8 cellular contexts compared by ENCODE assay signal in genomic region chr6:101114703-101115102, GRCh38.
A peak's percentile ranks its signal among the peaks of the same experiment; 100 is the strongest.
DNase-seq lines count a peak whose midpoint lies in the region; ATAC-seq and TF ChIP-seq lines count a peak whose summit lies in the region.
"Had no signal": no experiment of that assay in that cellular context is flagged by ENCODE, and none has a peak within 500 bp of the region (broad histone marks: within the 10 kb centered on the region; RNA-seq: fewer than 3 reads in every experiment).

No MANE protein-coding gene starts in this region.

- no peaks in the 10 kb centered on the region for H4K20me1 ChIP-seq in neural cell (ENCODE audit: insufficient read depth)

- H3K9me2 ChIP-seq in neural cell (ENCODE audit: insufficient read depth, low read length) = no peaks in the 10 kb centered on the region

- no peaks in the 10 kb centered on the region for H3K79me2 ChIP-seq in neural cell (replicated peaks; ENCODE audit: insufficient read depth, low read length)
- H3K79me2 ChIP-seq: parathyroid adenoma had no signal

- peak; percentile 93 for TF ChIP-seq RAD21 in neural cell (conservative IDR thresholded peaks at IDR 0.05)

- no peaks in the 10 kb centered on the region for H3K27me3 ChIP-seq in neural cell (ENCODE audit: insufficient read depth, low read depth, low read length)

- H3K36me3 ChIP-seq in neural cell (ENCODE audit: insufficient read depth, low read length) = no peaks in the 10 kb centered on the region

- TF ChIP-seq EP300 in neural cell (conservative IDR thresholded peaks at IDR 0.05; ENCODE audit: poor library complexity, severe bottlenecking) = peak; percentile 19

- TF ChIP-seq CTCF in coronary artery (IDR thresholded peaks at IDR 0.05) = peak; percentile 43
- peak; percentile 91 for TF ChIP-seq CTCF in neural cell (IDR thresholded peaks at IDR 0.05; ENCODE audit: poor library complexity, severe bottlenecking)

- DNase-seq in HT1080 (ENCODE audit: low read depth) (peak; percentile 47), NCI-H774 (lab: John Stamatoyannopoulos, UW) (peak; percentile 76), coronary artery (ENCODE audit: low spot score) (no peak)

- H3F3A ChIP-seq in neural cell (ENCODE audit: insufficient read depth, low read length, poor library complexity, severe bottlenecking) = no peaks in the 10 kb centered on the region

- H3K4me2 ChIP-seq in neural cell (ENCODE audit: low read length) = no peak overlapping the region

- H3K4me3 ChIP-seq in coronary artery (no peak overlapping the region), neural cell (ENCODE audit: low read length) (no peak overlapping the region)

- H3K9ac ChIP-seq in neural cell (ENCODE audit: low read length) = no peak overlapping the region
- H3K9ac ChIP-seq: parathyroid adenoma had no signal

- ATAC-seq in GM18511 (IDR thresholded peaks at IDR 0.05; ENCODE audit: unreplicated experiment) = peak; percentile 79
- no peak for ATAC-seq in HG03280 (IDR thresholded peaks at IDR 0.05; ENCODE audit: unreplicated experiment)
- no peak for ATAC-seq in GM19397 (IDR thresholded peaks at IDR 0.05; ENCODE audit: unreplicated experiment)

- no peak overlapping the region for H3K27ac ChIP-seq in coronary artery
- H3K27ac ChIP-seq in neural cell (ENCODE audit: low read length) = no peak overlapping the region
- H3K27ac ChIP-seq: parathyroid adenoma had no signal

- H2AFZ ChIP-seq in neural cell (ENCODE audit: low read depth, low read length) = no peak overlapping the region
- H2AFZ ChIP-seq: parathyroid adenoma had no signal

- no peaks in the 10 kb centered on the region for H3K9me3 ChIP-seq in neural cell (ENCODE audit: low read length)

TF ChIP-seq in neural cell, 6 proteins besides CTCF, POLR2A, EP300 and RAD21:
- TF ChIP-seq MXI1 (conservative IDR thresholded peaks at IDR 0.05; ENCODE audit: poor library complexity, severe bottlenecking) (no peak), SMC3 (conservative IDR thresholded peaks at IDR 0.05; ENCODE audit: poor library complexity) (peak; percentile 89), REST (IDR thresholded peaks at IDR 0.05; ENCODE audit: borderline replicate concordance) (no peak), POLR2AphosphoS5 (IDR thresholded peaks at IDR 0.05) (no peak), EZH2 (IDR thresholded peaks at IDR 0.05; ENCODE audit: borderline replicate concordance, insufficient read depth, low read length, poor library complexity, severe bottlenecking) (no peak)
TF ChIP-seq in neural cell: peak in this region for 1.
